ENCODE assay signal across 20 cellular contexts in the genomic region with DNA sequence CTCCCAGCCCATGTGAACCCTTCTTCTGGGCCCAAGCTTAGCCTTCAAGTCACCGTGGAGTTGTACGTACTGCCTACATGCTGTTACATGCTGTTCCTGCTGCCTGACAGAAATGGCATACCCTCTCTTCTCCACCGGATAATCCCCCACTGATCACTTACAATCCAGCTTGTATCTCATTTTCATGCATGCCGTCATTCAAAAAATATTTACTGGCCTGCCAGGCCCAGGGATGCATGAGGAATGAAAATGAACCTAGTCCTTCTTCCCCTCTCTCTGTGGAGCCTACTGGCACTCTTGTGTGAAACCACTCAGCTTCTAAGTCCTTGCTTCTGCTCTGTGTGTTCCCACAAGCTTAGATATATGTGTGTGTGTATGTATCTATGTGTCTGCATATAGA.
DNase-seq lines count a peak whose midpoint lies in the region; ATAC-seq and TF ChIP-seq lines count a peak whose summit lies in the region.
"Had no signal": no experiment of that assay in that cellular context is flagged by ENCODE, and none has a peak within 500 bp of the region (broad histone marks: within the 10 kb centered on the region; RNA-seq: fewer than 3 reads in every experiment).

No MANE protein-coding gene starts in this region.

- H3K27me3 Mint-ChIP-seq in mesothelial cell of epicardium (ENCODE audit: low read depth): no peaks in the 10 kb centered on the region
- H3K27me3 Mint-ChIP-seq: CD4-positive, alpha-beta memory T cell had no signal

- no peak overlapping the region for H3K27ac ChIP-seq in testis
- H3K27ac ChIP-seq: A549 had no signal

- H3K4me3 ChIP-seq in astrocyte of the cerebellum (ENCODE audit: low read depth, low read length) (no peak overlapping the region), testis (no peak overlapping the region)
- H3K4me3 ChIP-seq: A549, MG63 had no signal

- H3K4me1 ChIP-seq in testis: no peaks in the 10 kb centered on the region
- H3K4me1 ChIP-seq: A549 had no signal

- WGBS in testis, 2 donors: 92 to 96% methylated on average over 4 of the region's 4 CpGs

- TF ChIP-seq CTCF in astrocyte of the cerebellum (IDR thresholded peaks at IDR 0.05; ENCODE audit: low read depth, low read length, missing control alignments): no peak
- no peak for TF ChIP-seq CTCF in mesothelial cell of epicardium (IDR thresholded peaks at IDR 0.05; ENCODE audit: unreplicated experiment)
- TF ChIP-seq CTCF in testis (IDR thresholded peaks at IDR 0.05): no peak

- no peak overlapping the region for H3K4me3 Mint-ChIP-seq in mesothelial cell of epicardium
- H3K4me3 Mint-ChIP-seq: CD4-positive, alpha-beta memory T cell; H9 had no signal

- in situ Hi-C loops in G401 (cut with HindIII; ENCODE audit: low sequenced_read_pairs) (no loop called here), astrocyte of the cerebellum (cut with HindIII; ENCODE audit: low sequenced_read_pairs) (no loop called here)

- peaks cover 14% of the 10 kb centered on the region for H3K4me1 Mint-ChIP-seq in mesothelial cell of epicardium
- H3K4me1 Mint-ChIP-seq: CD4-positive, alpha-beta memory T cell; H9 had no signal

- no peak for TF ChIP-seq POLR2A in testis (IDR thresholded peaks at IDR 0.05)

- no peaks in the 10 kb centered on the region for H3K27me3 ChIP-seq in testis
- H3K27me3 ChIP-seq: MG63 had no signal

- no peaks in the 10 kb centered on the region for H3K36me3 Mint-ChIP-seq in mesothelial cell of epicardium
- H3K36me3 Mint-ChIP-seq: CD4-positive, alpha-beta memory T cell had no signal

- DNase-seq in G401 (ENCODE audit: low spot score) (peak; percentile 4), astrocyte of the cerebellum (ENCODE audit: low read depth) (peak; percentile 48), mesothelial cell of epicardium (ENCODE audit: low spot score in 2 of 2, unreplicated experiment in 2 of 2) (no peak), cortex of kidney (lab: John Stamatoyannopoulos, UW) (no peak), testis (no peak), Right ventricle myocardium inferior (ENCODE audit: missing footprints) (no peak)
- DNase-seq: CD4-positive, alpha-beta memory T cell; DMS153; H9; Kasumi-1; MG63; NCI-H1417; NCI-H1694 treated with DMSO at 0.1 percent for 48 hours; NCI-H2081 treated with DMSO at 0.1 percent for 48 hours; NCI-H2171 treated with DMSO at 0.1 percent for 48 hours; NCI-H446; NCI-H526 treated with DMSO at 0.1 percent for 48 hours; SHP77 had no signal

- intact Hi-C loops in testis (cut with DNase I; ENCODE audit: low total_unique reads) (no loop called here), Right ventricle myocardium inferior (cut with DNase I) (no loop called here)

- H3K9me3 Mint-ChIP-seq in mesothelial cell of epicardium: peaks cover 7% of the 10 kb centered on the region
- H3K9me3 Mint-ChIP-seq: H9 had no signal

- H3K9me3 ChIP-seq in testis: no peaks in the 10 kb centered on the region
- H3K9me3 ChIP-seq: A549, MG63 had no signal

- H3K27ac Mint-ChIP-seq in mesothelial cell of epicardium: peak overlapping the region; percentile 24
- H3K27ac Mint-ChIP-seq: CD4-positive, alpha-beta memory T cell; H9 had no signal

- no peaks in the 10 kb centered on the region for H3K36me3 ChIP-seq in testis (ENCODE audit: low read depth, missing control alignments)
- H3K36me3 ChIP-seq: MG63 had no signal

- ATAC-seq in Right ventricle myocardium inferior (no peak), GM19324 (IDR thresholded peaks at IDR 0.05; ENCODE audit: low FRiP score, unreplicated experiment) (no peak)
- ATAC-seq: A549 had no signal

Comparison
In these comparisons a context has a peak if more than half of its experiments do, and no peak if none do; other contexts are left out.
1. DNase-seq: peak in G401 (single experiment) and astrocyte of the cerebellum (single experiment); none in mesothelial cell of epicardium (0 of 2), cortex of kidney (single experiment), testis (single experiment) and Right ventricle myocardium inferior (single experiment).